10 cellular contexts compared by ENCODE assay signal in genomic region chr19:6088677-6089063, GRCh38. TPM values are rescaled to one million over a fixed set of nuclear protein-coding genes. Genes with fewer than 3 reads are reported as not detected.
DNase-seq lines count a peak whose midpoint lies in the region; ATAC-seq, FAIRE-seq and TF ChIP-seq lines count a peak whose summit lies in the region.
"Had no signal": no experiment of that assay in that cellular context is flagged by ENCODE, and none has a peak within 500 bp of the region (broad histone marks: within the 10 kb centered on the region; RNA-seq: fewer than 3 reads in every experiment).

No MANE protein-coding gene starts in this region.

- H3K27ac Mint-ChIP-seq in MCF 10A (ENCODE audit: low read depth, unreplicated experiment): peak overlapping the region; percentile 91

- no peak overlapping the region for H3K9ac ChIP-seq in BLaER1

- DNase-seq in M059J (ENCODE audit: low read depth): peak; percentile 78
- DNase-seq in MCF 10A (ENCODE audit: unreplicated experiment): peak; percentile 65
- DNase-seq in NCI-H128 (lab: John Stamatoyannopoulos, UW; ENCODE audit: unreplicated experiment): no peak
- no peak for DNase-seq in spleen
- DNase-seq in frontal cortex (ENCODE audit: low spot score in 2 of 2): no peak
- DNase-seq: central memory CD4-positive, alpha-beta T cell; NCI-H2081 treated with DMSO at 0.1 percent for 48 hours had no signal

- no peak for FAIRE-seq in frontal cortex (lab: Jason Lieb, UNC)

- no peaks in the 10 kb centered on the region for H3K9me3 ChIP-seq in BLaER1
- H3K9me3 ChIP-seq in muscle layer of duodenum (ENCODE audit: control insufficient read depth in 1 of 2, low read length in 2 of 2): no peaks in the 10 kb centered on the region
- H3K9me3 ChIP-seq in spleen: peaks cover 0 to 3% (median 0%) of the 10 kb centered on the region in 8 donors

- peak overlapping the region; percentile 95 for H3K4me2 ChIP-seq in BLaER1

- peak overlapping the region; percentile 63 for H3K4me3 Mint-ChIP-seq in MCF 10A (ENCODE audit: unreplicated experiment)

- 78 to 92% (median 84%) methylated on average over 3 of the region's 3 CpGs for WGBS in spleen, 5 donors

- H3K4me3 ChIP-seq in BLaER1: no peak overlapping the region
- no peak overlapping the region for H3K4me3 ChIP-seq in muscle layer of duodenum (ENCODE audit: low read depth in 1 of 2, low read length in 2 of 2)
- no peak overlapping the region for H3K4me3 ChIP-seq in spleen

- H3K36me3 ChIP-seq in BLaER1: no peaks in the 10 kb centered on the region
- no peaks in the 10 kb centered on the region for H3K36me3 ChIP-seq in muscle layer of duodenum (ENCODE audit: control insufficient read depth in 1 of 2, insufficient read depth in 2 of 2, low read length in 2 of 2)
- no peaks in the 10 kb centered on the region for H3K36me3 ChIP-seq in spleen

- no TSS peak for BruUV-seq in MCF 10A (replicated peaks; lab: Mats Ljungman, UMichigan)

- no peaks in the 10 kb centered on the region for H3K9me3 Mint-ChIP-seq in MCF 10A (ENCODE audit: unreplicated experiment)

- H3K4me1 Mint-ChIP-seq in MCF 10A (ENCODE audit: insufficient read depth, unreplicated experiment): peaks cover 43% of the 10 kb centered on the region

- TF ChIP-seq POLR2A in spleen (IDR thresholded peaks at IDR 0.05): no peak

- no peak for ATAC-seq in GM19023 (IDR thresholded peaks at IDR 0.05; ENCODE audit: unreplicated experiment)

- no peaks in the 10 kb centered on the region for H3K27me3 Mint-ChIP-seq in MCF 10A (ENCODE audit: insufficient read depth, unreplicated experiment)

- intact Hi-C loops in MCF 10A (cut with micrococcal nuclease) (no loop called here), spleen (cut with DNase I; ENCODE audit: low total_unique reads) (no loop called here)

- no peaks in the 10 kb centered on the region for H4K20me1 ChIP-seq in BLaER1

- POLR2A ChIA-PET in MCF 10A (lab: Yijun Ruan, JAX): interaction anchor here (0.6 to 6.0 kb wide), 6 partner anchors 9 to 31 kb away, joined by 5 to 51 read pairs (median 17); no protein-coding TSS in a partner anchor

- no peaks in the 10 kb centered on the region for H3K27me3 ChIP-seq in BLaER1
- H3K27me3 ChIP-seq in muscle layer of duodenum (ENCODE audit: low read depth, low read length): no peaks in the 10 kb centered on the region
- no peaks in the 10 kb centered on the region for H3K27me3 ChIP-seq in spleen (replicated peaks in 1 of 7)

- peaks cover 4% of the 10 kb centered on the region for H3K36me3 Mint-ChIP-seq in MCF 10A (ENCODE audit: insufficient read depth, unreplicated experiment)

- CTCF ChIA-PET in MCF 10A (lab: Yijun Ruan, JAX): interaction anchor here (0.5 to 2.3 kb wide), 2 partner anchors 31 to 110 kb away, joined by 3 to 6 read pairs; no protein-coding TSS in a partner anchor

- H3K4me1 ChIP-seq in BLaER1 (peaks cover 60% of the 10 kb centered on the region), muscle layer of duodenum (ENCODE audit: control insufficient read depth in 1 of 2, insufficient read depth in 2 of 2, low read length in 2 of 2) (peaks cover 21 to 53% of the 10 kb centered on the region in 2 donors), spleen (peaks cover 12 to 47% (median 25%) of the 10 kb centered on the region in 6 donors)

- TF ChIP-seq CTCF in MCF 10A (IDR thresholded peaks at IDR 0.05; ENCODE audit: unreplicated experiment) (no peak), spleen (IDR thresholded peaks at IDR 0.05 in 8 of 11, conservative IDR thresholded peaks at IDR 0.05 in 3 of 11) (no peak)

- peak overlapping the region; percentile 86; the same call in 1 of the 2 replicates for H3K27ac ChIP-seq in BLaER1
- peak overlapping the region; percentile 83 for H3K27ac ChIP-seq in muscle layer of duodenum (ENCODE audit: low read length)
- peak overlapping the region in 1 of 8 donors; percentile 65 for H3K27ac ChIP-seq in spleen

RNA-seq across cellular contexts. Expression of gene RFX2, which starts 21.6 kb away (rescaled TPM):
- total RNA-seq in M059J (2014; rRNA removed; shearing (Covaris generic)): 4.8 and 13.4 TPM in 2 replicates
- total RNA-seq in MCF 10A (2022) (9.9 and 10.7 TPM in 2 replicates), spleen (10 to 100 TPM in 4 of 7 donors, 1 to 10 TPM in 3; 6.4 to 15.8 (median 11.1) TPM), frontal cortex (5.7 TPM)
- 1 to 10 TPM; 1.1 to 3.2 (median 2.8) TPM for polyA plus RNA-seq in spleen

RNA-seq across cellular contexts. Expression of gene ACSBG2, which starts 46.8 kb away (rescaled TPM):
- not detected in 2 replicates for total RNA-seq in M059J (2014; rRNA removed; shearing (Covaris generic))
- not detected in 2 replicates for total RNA-seq in MCF 10A (2022)
- total RNA-seq in spleen: not detected
- polyA plus RNA-seq in spleen: under 1 TPM in 1 of 3 donors, not detected in 2; 0.22 TPM
- total RNA-seq in frontal cortex: not detected

Comparison
In these comparisons a context has a peak if more than half of its experiments do, and no peak if none do; other contexts are left out.
1. DNase-seq: peak in M059J (single experiment) and MCF 10A (single experiment); none in NCI-H128 (single experiment), spleen (single experiment) and frontal cortex (0 of 2).